Comparison of ENCODE assay signal across 8 cellular contexts in the genomic region with DNA sequence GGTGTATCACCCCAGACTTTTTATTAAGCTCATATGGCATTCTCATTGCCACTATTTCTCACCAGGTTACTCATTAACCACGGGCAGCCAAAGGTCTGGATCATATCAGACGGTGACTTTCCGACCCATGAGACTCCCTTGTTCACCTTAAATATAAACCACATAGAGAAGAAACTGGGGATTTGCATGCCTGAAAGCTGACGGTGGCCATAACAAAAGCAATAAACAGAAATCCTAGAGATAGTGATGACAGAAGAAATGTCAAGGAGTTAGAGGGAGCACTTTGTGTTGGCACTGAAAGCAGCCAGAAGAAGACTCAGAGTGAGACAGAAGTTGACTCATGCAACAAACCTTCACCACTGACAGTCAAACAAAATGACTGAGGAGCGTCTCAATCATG.
DNase-seq lines count a peak whose midpoint lies in the region; ATAC-seq, FAIRE-seq and TF ChIP-seq lines count a peak whose summit lies in the region.
"Not testable (repeated sequence)": the region's sequence is repeated elsewhere in the genome, so short reads cannot be mapped to it uniquely, and the experiment has no call there.

No MANE protein-coding gene starts in this region.

- H2AFZ ChIP-seq in HCT116 (ENCODE audit: low read depth, low read length, poor library complexity, severe bottlenecking), result not testable (repeated sequence)

- not testable (repeated sequence) for H3K9ac ChIP-seq in HCT116 (ENCODE audit: low read length)

- H3K4me3 ChIP-seq in HCT116 (replicated peaks in 1 of 2; ENCODE audit: low read depth in 1 of 2, low read length in 2 of 2); RWPE2 (ENCODE audit: severe bottlenecking); body of pancreas; right lobe of liver; pancreas: not testable (repeated sequence)

- POLR2A ChIA-PET in HCT116 (lab: Charles Lee), result not testable (repeated sequence)

- not testable (repeated sequence) for TF ChIP-seq POLR2A in HCT116 (IDR thresholded peaks at IDR 0.05; ENCODE audit: borderline replicate concordance, extremely low read depth, insufficient read depth, insufficient read length); body of pancreas (IDR thresholded peaks at IDR 0.05); right lobe of liver (IDR thresholded peaks at IDR 0.05)

- not testable (repeated sequence) for DNase-seq in HCT116 (ENCODE audit: low read depth, low spot score); RWPE2 (ENCODE audit: low spot score); body of pancreas; foreskin keratinocyte; left ventricle myocardium superior; left lobe of liver (ENCODE audit: low spot score); right lobe of liver; pancreas

- H3K9me2 ChIP-seq in HCT116 (ENCODE audit: insufficient read depth), result not testable (repeated sequence)

- ATAC-seq in HCT116, result peak; percentile 80
- ATAC-seq in RWPE2 (ENCODE audit: low read depth), result peak; percentile 94
- peak; percentile 87 for ATAC-seq in body of pancreas
- ATAC-seq in foreskin keratinocyte, result peak; percentile 96
- peak; percentile 44 for ATAC-seq in left ventricle myocardium superior
- peak; percentile 100 for ATAC-seq in left lobe of liver
- ATAC-seq in right lobe of liver, result peak; percentile 95 to 100 (median 99)
- peak; percentile 95 to 98 (median 96) for ATAC-seq in pancreas

- H3K4me2 ChIP-seq in HCT116 (ENCODE audit: low read length), result not testable (repeated sequence)

- not testable (repeated sequence) for H3K9me3 ChIP-seq in HCT116 (ENCODE audit: control insufficient read depth in 1 of 2, insufficient read depth in 1 of 2, low read depth in 1 of 2, low read length in 2 of 2); RWPE2 (ENCODE audit: severe bottlenecking); body of pancreas; right lobe of liver; pancreas

- not testable (repeated sequence) for H3K79me2 ChIP-seq in HCT116 (ENCODE audit: insufficient read depth, low read length)

- not testable (repeated sequence) for FAIRE-seq in pancreas (lab: Jason Lieb, UNC)

- not testable (repeated sequence) for H3K27ac ChIP-seq in HCT116 (ENCODE audit: low read depth, low read length); RWPE2 (ENCODE audit: poor library complexity, severe bottlenecking); body of pancreas; foreskin keratinocyte; right lobe of liver; pancreas

- not testable (repeated sequence) for TF ChIP-seq RAD21 in HCT116 (IDR thresholded peaks at IDR 0.05; ENCODE audit: low read depth)

- not testable (repeated sequence) for H3K36me3 ChIP-seq in HCT116 (ENCODE audit: control insufficient read depth in 1 of 2, insufficient read depth in 2 of 2, low read length in 2 of 2); RWPE2 (ENCODE audit: low read depth); body of pancreas (replicated peaks in 1 of 2; ENCODE audit: insufficient read depth in 1 of 2, low read depth in 2 of 2); right lobe of liver; pancreas

- TF ChIP-seq CTCF in HCT116 (IDR thresholded peaks at IDR 0.05 in 2 of 3, conservative IDR thresholded peaks at IDR 0.05 in 1 of 3; ENCODE audit: borderline replicate concordance in 1 of 3, insufficient read depth in 1 of 3, low read depth in 2 of 3, low read length in 2 of 3); RWPE2 (IDR thresholded peaks at IDR 0.05; ENCODE audit: poor library complexity, severe bottlenecking); body of pancreas (IDR thresholded peaks at IDR 0.05); foreskin keratinocyte (conservative IDR thresholded peaks at IDR 0.05); right lobe of liver (IDR thresholded peaks at IDR 0.05); pancreas (IDR thresholded peaks at IDR 0.05): not testable (repeated sequence)

- RAD21 ChIA-PET in HCT116 (lab: Charles Lee; ENCODE audit: low non-redundant PET in 1 of 2, low total read pairs in 2 of 2, uncharacterized antibody in 2 of 2, unreplicated experiment in 2 of 2), result not testable (repeated sequence)

- not testable (repeated sequence) for H3K27me3 ChIP-seq in HCT116 (ENCODE audit: insufficient read depth, low read length); RWPE2 (ENCODE audit: insufficient read depth, poor library complexity, severe bottlenecking); body of pancreas; foreskin keratinocyte; right lobe of liver; pancreas

- no CpG with 5 or more reads among the region's 5 CpGs for WGBS in body of pancreas, 2 donors
- no CpG with 5 or more reads among the region's 5 CpGs for WGBS in right lobe of liver (ENCODE audit: insufficient coverage, low coverage, low lambda C conversion rate, missing lambda C conversion rate)
- WGBS in pancreas, 2 donors, result no CpG with 5 or more reads among the region's 5 CpGs

- CTCF ChIA-PET in HCT116 (lab: Charles Lee), result not testable (repeated sequence)

- BruUV-seq in HCT116 (replicated peaks; lab: Mats Ljungman, UMichigan), result not testable (repeated sequence)

- not testable (repeated sequence) for H4K20me1 ChIP-seq in HCT116 (ENCODE audit: insufficient read depth)

- H3K4me1 ChIP-seq in HCT116 (ENCODE audit: control insufficient read depth in 1 of 2, insufficient read depth in 2 of 2, low read length in 2 of 2); RWPE2 (ENCODE audit: insufficient read depth, poor library complexity, severe bottlenecking); body of pancreas; foreskin keratinocyte; right lobe of liver; pancreas: not testable (repeated sequence)

- intact Hi-C loops in HCT116 (cut with micrococcal nuclease); body of pancreas (cut with DNase I); left ventricle myocardium superior (cut with micrococcal nuclease); right lobe of liver (cut with DNase I); pancreas (cut with DNase I): not testable (repeated sequence)

Comparison
In these comparisons a context has a peak if more than half of its experiments do, and no peak if none do; other contexts are left out.
1. ATAC-seq: peak in every context shown above with its lines; median percentile 100 in left lobe of liver; 99 in right lobe of liver; 96 in pancreas; 96 in foreskin keratinocyte; 94 in RWPE2; 87 in body of pancreas; 80 in HCT116; 44 in left ventricle myocardium superior.